ENCODE assay signal across 8 cellular contexts in genomic region chr2:37711308-37711731, GRCh38. TPM values are rescaled to one million over a fixed set of nuclear protein-coding genes. Genes with fewer than 3 reads are reported as not detected.
A peak's percentile ranks its signal among the peaks of the same experiment; 100 is the strongest.
DNase-seq lines count a peak whose midpoint lies in the region; FAIRE-seq and TF ChIP-seq lines count a peak whose summit lies in the region.

No MANE protein-coding gene starts in this region.

- peak overlapping the region; percentile 93 for H3K27ac Mint-ChIP-seq in nephron progenitor cell

- peak; percentile 70 for FAIRE-seq in GM19239 (lab: Jason Lieb, UNC)

- DNase-seq in A172 (ENCODE audit: low spot score) (peak; percentile 99), GM19239 (ENCODE audit: insufficient read length, low spot score) (no peak), NCI-H226 (peak; percentile 86), astrocyte of the hippocampus (ENCODE audit: low read depth, low spot score) (peak; percentile 96), nephron progenitor cell (no peak), NCI-H2081 treated with DMSO at 0.1 percent for 48 hours (lab: John Stamatoyannopoulos, UW) (no peak), NCI-H2227 treated with DMSO at 0.1 percent for 48 hours (lab: John Stamatoyannopoulos, UW) (no peak), NCI-H2029 treated with DMSO at 0.1 percent for 48 hours (lab: John Stamatoyannopoulos, UW) (no peak)

- H3K9me3 Mint-ChIP-seq in nephron progenitor cell: peaks cover 28% of the 10 kb centered on the region

- H3K4me1 Mint-ChIP-seq in nephron progenitor cell: peaks cover 23% of the 10 kb centered on the region

- H3K36me3 Mint-ChIP-seq in nephron progenitor cell (ENCODE audit: low read depth): peaks cover 9% of the 10 kb centered on the region

- no peak overlapping the region for H3K4me3 Mint-ChIP-seq in nephron progenitor cell

- H3K27me3 Mint-ChIP-seq in nephron progenitor cell (ENCODE audit: low read depth, poor library complexity): no peaks in the 10 kb centered on the region

- no peak for TF ChIP-seq CTCF in nephron progenitor cell (IDR thresholded peaks at IDR 0.05)

RNA-seq across cellular contexts. Expression of gene CDC42EP3, which starts 39.9 kb away (rescaled TPM):
- total RNA-seq in A172 (2014; rRNA removed; shearing (Covaris generic)): 66.8 and 71.5 TPM in 2 replicates

Comparison
In these comparisons a context has a peak if more than half of its experiments do, and no peak if none do; other contexts are left out.
1. DNase-seq: peak in A172 (single experiment), NCI-H226 (single experiment) and astrocyte of the hippocampus (single experiment); none in GM19239 (single experiment), nephron progenitor cell (single experiment), NCI-H2081 treated with DMSO at 0.1 percent for 48 hours (single experiment), NCI-H2227 treated with DMSO at 0.1 percent for 48 hours (single experiment) and NCI-H2029 treated with DMSO at 0.1 percent for 48 hours (single experiment).